Comparison of ENCODE assay signal across 1 cellular context in the genomic region with DNA sequence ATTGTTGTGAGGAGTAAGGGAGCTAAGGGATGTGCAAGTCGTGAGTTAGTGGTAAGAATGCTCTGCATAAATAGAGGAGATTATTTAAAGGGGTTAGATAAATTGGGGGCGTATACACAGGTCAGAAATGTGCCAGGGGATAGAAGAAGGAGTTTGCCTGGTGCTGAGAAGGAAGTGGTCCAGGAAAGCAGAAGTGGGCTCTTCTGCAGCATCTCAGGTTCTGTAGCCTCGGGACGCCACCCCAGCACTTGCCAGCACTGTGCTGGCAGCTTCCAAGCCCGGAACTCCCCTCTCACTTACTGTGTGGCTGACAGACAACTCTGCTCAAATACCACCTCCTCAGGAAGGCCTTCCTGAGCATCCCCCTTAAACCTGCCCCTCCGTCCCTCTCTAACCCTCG.
A peak's percentile ranks its signal among the peaks of the same experiment; 100 is the strongest.
TF ChIP-seq lines count a peak whose summit lies in the region.

No MANE protein-coding gene starts in this region.

TF ChIP-seq in K562, 482 proteins besides CTCF, POLR2A, EP300 and RAD21:
- TF ChIP-seq CSDE1 (IDR thresholded peaks at IDR 0.05) (no peak), SPI1 (IDR thresholded peaks at IDR 0.05; ENCODE audit: borderline replicate concordance, low read depth, low read length) (peak; percentile 20; the same call in 1 of the 2 replicates), MCM2 (IDR thresholded peaks at IDR 0.05; ENCODE audit: low read depth) (no peak)
- TF ChIP-seq, protein P1, sequence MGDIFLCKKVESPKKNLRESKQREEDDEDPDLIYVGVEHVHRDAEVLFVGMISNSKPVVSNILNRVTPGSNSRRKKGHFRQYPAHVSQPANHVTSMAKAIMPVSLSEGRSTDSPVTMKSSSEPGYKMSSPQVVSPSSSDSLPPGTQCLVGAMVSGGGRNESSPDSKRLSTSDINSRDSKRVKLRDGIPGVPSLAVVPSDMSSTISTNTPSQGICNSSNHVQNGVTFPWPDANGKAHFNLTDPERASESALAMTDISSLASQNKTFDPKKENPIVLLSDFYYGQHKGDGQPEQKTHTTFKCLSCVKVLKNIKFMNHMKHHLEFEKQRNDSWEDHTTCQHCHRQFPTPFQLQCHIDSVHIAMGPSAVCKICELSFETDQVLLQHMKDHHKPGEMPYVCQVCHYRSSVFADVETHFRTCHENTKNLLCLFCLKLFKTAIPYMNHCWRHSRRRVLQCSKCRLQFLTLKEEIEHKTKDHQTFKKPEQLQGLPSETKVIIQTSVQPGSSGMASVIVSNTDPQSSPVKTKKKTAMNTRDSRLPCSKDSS (IDR thresholded peaks at IDR 0.05; ENCODE audit: low read depth, partially characterized antibody): no peak
TF ChIP-seq in K562: peak in this region for 1.
